Comparison of ENCODE assay signal across 32 cellular contexts in genomic region chr12:81412940-81413339, GRCh38.
"Had no signal": no experiment of that assay in that cellular context is flagged by ENCODE, and none has a peak within 500 bp of the region (broad histone marks: within the 10 kb centered on the region; RNA-seq: fewer than 3 reads in every experiment).

No MANE protein-coding gene starts in this region.

- H3K4me3 ChIP-seq: MG63, PC-9, SJCRH30, SK-N-MC had no signal

- H3K9me3 ChIP-seq: MG63, SJCRH30 had no signal

- H3K27ac Mint-ChIP-seq: T-cell had no signal

- H3K4me3 Mint-ChIP-seq: T-cell had no signal

- H3K36me3 Mint-ChIP-seq: T-cell had no signal

- H3K27me3 Mint-ChIP-seq: T-cell had no signal

- ATAC-seq: Panc1, Right ventricle myocardium inferior, SK-N-SH treated with all-trans-retinoic acid at 6 μM for 48 hours, T-cell had no signal

- H3K27me3 ChIP-seq: MG63, SJCRH30 had no signal

- H2AFZ ChIP-seq: PC-9 had no signal

- H3K36me3 ChIP-seq: MG63, SJCRH30 had no signal

- H3K4me1 Mint-ChIP-seq: T-cell had no signal

- H3K4me2 ChIP-seq: PC-9 had no signal

- H3K4me1 ChIP-seq: SJCRH30 had no signal

- DNase-seq: Kasumi-1, MG63, NCI-H1048, NCI-H1092 treated with DMSO at 0.1 percent for 48 hours, NCI-H1105 treated with DMSO at 0.1 percent for 48 hours, NCI-H1417, NCI-H1436, NCI-H146, NCI-H1694, NCI-H187, NCI-H1930, NCI-H2029 treated with DMSO at 0.1 percent for 48 hours, NCI-H2171 treated with DMSO at 0.1 percent for 48 hours, NCI-H2227 treated with DMSO at 0.1 percent for 48 hours, NCI-H345, NCI-H446, NCI-H510A, NCI-H524, NCI-H526, NCI-H69, NCI-H748 treated with DMSO at 0.1 percent for 48 hours, NCI-H82, PC-9, SHP77, SIG-M5, SJCRH30, T-cell had no signal

- H3K27ac ChIP-seq: PC-9, RWPE1, SJCRH30, SK-N-MC had no signal
